In the genomic region with DNA sequence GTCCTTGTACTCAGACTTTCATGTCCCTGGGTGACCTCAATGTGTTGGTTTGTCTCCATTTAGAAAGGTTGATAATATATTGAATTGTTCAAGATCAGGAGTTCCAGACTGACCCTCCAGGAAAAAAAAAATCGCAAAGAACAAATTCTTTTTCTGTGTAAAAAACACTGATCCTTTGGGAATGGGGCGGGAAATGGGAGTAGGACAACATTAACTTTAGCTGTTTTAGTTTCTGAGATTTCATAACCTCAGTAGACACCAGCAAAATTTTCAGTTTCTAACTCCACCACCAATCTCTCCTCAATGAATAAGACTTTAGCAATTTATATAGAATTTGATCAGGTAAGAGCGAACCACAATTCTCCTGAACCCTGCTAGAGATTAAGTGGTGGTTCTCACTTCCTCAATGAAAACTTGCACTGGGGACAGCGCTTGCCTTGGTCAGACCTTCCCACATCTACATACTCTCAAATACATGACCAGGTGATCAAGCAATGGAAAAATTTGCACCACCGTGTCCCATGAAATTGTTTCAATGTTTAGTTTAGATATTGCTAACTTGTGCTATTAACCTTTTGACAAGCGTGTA, we compare ENCODE assay signal across 17 cellular contexts.
A peak's percentile ranks its signal among the peaks of the same experiment; 100 is the strongest.
DNase-seq lines count a peak whose midpoint lies in the region; ATAC-seq and TF ChIP-seq lines count a peak whose summit lies in the region.
"Had no signal": no experiment of that assay in that cellular context is flagged by ENCODE, and none has a peak within 500 bp of the region (broad histone marks: within the 10 kb centered on the region; RNA-seq: fewer than 3 reads in every experiment).

No MANE protein-coding gene starts in this region.

- no peaks in the 10 kb centered on the region for H3K36me3 ChIP-seq in left lung
- no peaks in the 10 kb centered on the region for H3K36me3 ChIP-seq in tibial artery
- H3K36me3 ChIP-seq: BE2C had no signal

- POLR2A ChIA-PET in activated CD4-positive, alpha-beta T cell treated with anti-CD3 and anti-CD28 coated beads for 36 hours (lab: Charles Lee) = no interaction called here

- intact Hi-C loops in left lung (cut with DNase I) = no loop called here
- intact Hi-C loops in tibial artery (cut with DNase I; ENCODE audit: low total_unique reads) = loop anchor here (2.0 kb wide), 1 partner anchor 20 kb away; no protein-coding TSS in a partner anchor
- intact Hi-C loops in activated CD4-positive, alpha-beta T cell treated with anti-CD3 and anti-CD28 coated beads for 36 hours (cut with DNase I, micrococcal nuclease) = no loop called here

- H3K4me1 Mint-ChIP-seq in activated CD4-positive, alpha-beta T cell treated with anti-CD3 and anti-CD28 coated beads for 36 hours = no peaks in the 10 kb centered on the region
- H3K4me1 Mint-ChIP-seq: activated naive CD4-positive, alpha-beta T cell treated with anti-CD3 and anti-CD28 coated beads, Interleukin-2, amount 50 U/mL, for 24 hours had no signal

- H3K27ac Mint-ChIP-seq in activated CD4-positive, alpha-beta T cell treated with anti-CD3 and anti-CD28 coated beads for 36 hours = no peak overlapping the region
- H3K27ac Mint-ChIP-seq: activated naive CD4-positive, alpha-beta T cell treated with anti-CD3 and anti-CD28 coated beads, Interleukin-2, amount 50 U/mL, for 24 hours had no signal

- TF ChIP-seq CTCF in left lung (IDR thresholded peaks at IDR 0.05) = no peak
- TF ChIP-seq CTCF in tibial artery (IDR thresholded peaks at IDR 0.05) = no peak

- H3K27me3 Mint-ChIP-seq in activated CD4-positive, alpha-beta T cell treated with anti-CD3 and anti-CD28 coated beads for 36 hours = no peaks in the 10 kb centered on the region
- H3K27me3 Mint-ChIP-seq: activated naive CD4-positive, alpha-beta T cell treated with anti-CD3 and anti-CD28 coated beads, Interleukin-2, amount 50 U/mL, for 24 hours had no signal

- ATAC-seq in GM18909 (IDR thresholded peaks at IDR 0.05; ENCODE audit: poor library complexity, unreplicated experiment) (peak; percentile 84), HG03457 (IDR thresholded peaks at IDR 0.05; ENCODE audit: unreplicated experiment) (peak; percentile 88), left lung (no peak)
- ATAC-seq in activated CD4-positive, alpha-beta T cell treated with anti-CD3 and anti-CD28 coated beads for 36 hours = no peak

- H3K27me3 ChIP-seq in left lung = no peaks in the 10 kb centered on the region
- H3K27me3 ChIP-seq in tibial artery = no peaks in the 10 kb centered on the region
- H3K27me3 ChIP-seq: BE2C had no signal

- H3K4me3 ChIP-seq in left lung (no peak overlapping the region), tibial artery (peak overlapping the region in 1 of 2 donors; percentile 4)

- no peaks in the 10 kb centered on the region for H3K4me1 ChIP-seq in left lung
- H3K4me1 ChIP-seq in tibial artery = peaks cover 4 to 90% (median 39%) of the 10 kb centered on the region in 4 donors
- H3K4me1 ChIP-seq: BE2C had no signal

- H3K27ac ChIP-seq in left lung = peak overlapping the region; percentile 9 to 29
- peak overlapping the region; percentile 77 to 88 for H3K27ac ChIP-seq in tibial artery

- H3K4me3 Mint-ChIP-seq in activated CD4-positive, alpha-beta T cell treated with anti-CD3 and anti-CD28 coated beads for 36 hours = no peak overlapping the region
- H3K4me3 Mint-ChIP-seq: activated naive CD4-positive, alpha-beta T cell treated with anti-CD3 and anti-CD28 coated beads, Interleukin-2, amount 50 U/mL, for 24 hours had no signal

- H3K36me3 Mint-ChIP-seq in activated CD4-positive, alpha-beta T cell treated with anti-CD3 and anti-CD28 coated beads for 36 hours (ENCODE audit: low read depth) = no peaks in the 10 kb centered on the region
- H3K36me3 Mint-ChIP-seq: activated naive CD4-positive, alpha-beta T cell treated with anti-CD3 and anti-CD28 coated beads, Interleukin-2, amount 50 U/mL, for 24 hours had no signal

- H3K9me3 Mint-ChIP-seq in activated CD4-positive, alpha-beta T cell treated with anti-CD3 and anti-CD28 coated beads for 36 hours (ENCODE audit: low read depth) = no peaks in the 10 kb centered on the region
- H3K9me3 Mint-ChIP-seq: activated naive CD4-positive, alpha-beta T cell treated with anti-CD3 and anti-CD28 coated beads, Interleukin-2, amount 50 U/mL, for 24 hours had no signal

- DNase-seq in left lung (no peak), tibial artery (no peak), DMS53 treated with DMSO at 0.1 percent for 48 hours (lab: John Stamatoyannopoulos, UW; ENCODE audit: unreplicated experiment) (no peak), NOMO-1 treated with dmso at 0.1 percent for 144 hours (lab: John Stamatoyannopoulos, UW; ENCODE audit: unreplicated experiment) (no peak), COLO668 (lab: John Stamatoyannopoulos, UW; ENCODE audit: unreplicated experiment) (no peak)
- DNase-seq in activated CD4-positive, alpha-beta T cell treated with anti-CD3 and anti-CD28 coated beads for 36 hours = no peak
- DNase-seq: BE2C; DMS79 treated with DMSO at 0.1 percent for 48 hours; hypothalamus; Karpas-422; mammary epithelial cell; NCI-H187 treated with DMSO at 0.1 percent for 48 hours; NCI-H82; stimulated activated CD4-positive, alpha-beta T cell treated with anti-CD3 and anti-CD28 coated beads, Interleukin-15, amount 100 ng/mL, for 24 hours had no signal

- H3K9me3 ChIP-seq in left lung = no peaks in the 10 kb centered on the region
- no peaks in the 10 kb centered on the region for H3K9me3 ChIP-seq in tibial artery
- H3K9me3 ChIP-seq: BE2C had no signal

- CTCF ChIA-PET in activated CD4-positive, alpha-beta T cell treated with anti-CD3 and anti-CD28 coated beads for 36 hours (lab: Charles Lee) = no interaction called here

Comparison
In these comparisons a context has a peak if more than half of its experiments do, and no peak if none do; other contexts are left out.
1. ATAC-seq: peak in GM18909 (single experiment) and HG03457 (single experiment); none in left lung (single experiment) and activated CD4-positive, alpha-beta T cell treated with anti-CD3 and anti-CD28 coated beads for 36 hours (single experiment).